1 cellular context compared by ENCODE assay signal in the genomic region with DNA sequence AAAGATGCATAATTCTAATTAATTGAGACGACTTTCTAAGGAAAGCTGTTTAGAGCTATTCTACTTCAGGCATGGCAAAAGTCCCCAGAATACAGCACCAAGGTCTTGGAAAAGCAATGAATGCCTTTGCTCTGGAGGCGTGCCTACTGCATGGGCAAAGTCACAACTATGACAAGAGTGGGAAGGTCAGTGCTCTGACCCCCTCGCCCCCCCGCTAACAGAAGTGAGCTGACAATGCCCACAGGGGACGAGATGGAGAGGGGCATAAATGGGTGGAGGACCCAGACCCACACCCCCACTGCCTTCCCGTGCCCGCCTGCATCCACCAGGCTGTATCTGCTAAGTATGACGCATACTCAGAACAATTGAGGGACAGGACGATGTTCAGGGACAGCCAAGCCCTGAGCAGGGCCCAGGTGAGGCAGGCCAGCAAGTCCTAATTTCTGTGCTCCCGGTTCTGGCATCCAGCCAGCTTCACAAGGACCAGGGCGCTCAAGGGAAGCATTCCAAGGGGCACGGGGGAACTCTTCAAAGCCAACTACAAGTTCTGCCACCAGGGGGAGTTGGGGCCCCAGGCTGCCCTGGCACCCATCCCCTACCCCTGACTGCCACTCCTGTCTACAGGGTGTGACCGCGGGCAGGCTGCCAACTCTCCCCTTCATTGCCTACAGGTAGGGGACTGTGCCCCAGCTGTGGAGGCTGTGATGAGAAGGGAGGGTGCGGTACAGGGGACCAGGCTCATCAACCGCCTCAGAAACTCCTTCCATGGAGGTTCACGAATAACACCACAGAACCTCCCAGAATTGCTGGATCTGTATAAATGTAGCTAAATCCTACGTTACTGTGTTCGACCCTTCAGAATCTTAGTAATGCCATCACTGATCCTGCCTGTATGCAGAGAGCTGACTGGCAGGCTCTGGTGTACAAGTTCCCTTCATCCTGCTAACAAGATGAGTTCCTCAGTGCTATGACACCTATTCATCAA.
A peak's percentile ranks its signal among the peaks of the same experiment; 100 is the strongest.
TF ChIP-seq lines count a peak whose summit lies in the region.

No MANE protein-coding gene starts in this region.

TF ChIP-seq in GM12878, 131 proteins besides CTCF, POLR2A, EP300 and RAD21 (continued from another document):
- TF ChIP-seq ZNF687 (IDR thresholded peaks at IDR 0.05), result no peak
- TF ChIP-seq, protein P1, sequence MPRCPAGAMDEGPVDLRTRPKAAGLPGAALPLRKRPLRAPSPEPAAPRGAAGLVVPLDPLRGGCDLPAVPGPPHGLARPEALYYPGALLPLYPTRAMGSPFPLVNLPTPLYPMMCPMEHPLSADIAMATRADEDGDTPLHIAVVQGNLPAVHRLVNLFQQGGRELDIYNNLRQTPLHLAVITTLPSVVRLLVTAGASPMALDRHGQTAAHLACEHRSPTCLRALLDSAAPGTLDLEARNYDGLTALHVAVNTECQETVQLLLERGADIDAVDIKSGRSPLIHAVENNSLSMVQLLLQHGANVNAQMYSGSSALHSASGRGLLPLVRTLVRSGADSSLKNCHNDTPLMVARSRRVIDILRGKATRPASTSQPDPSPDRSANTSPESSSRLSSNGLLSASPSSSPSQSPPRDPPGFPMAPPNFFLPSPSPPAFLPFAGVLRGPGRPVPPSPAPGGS (IDR thresholded peaks at IDR 0.05; ENCODE audit: borderline replicate concordance, insufficient read depth, low read depth, low read length, poor library complexity, severe bottlenecking), result no peak
- TF ChIP-seq CBX3 (IDR thresholded peaks at IDR 0.05; ENCODE audit: borderline replicate concordance, low read depth), result no peak
- TF ChIP-seq HCFC1 (IDR thresholded peaks at IDR 0.05; ENCODE audit: low read length), result no peak
- no peak for TF ChIP-seq ZBTB4 (CRISPR knock-in tag; IDR thresholded peaks at IDR 0.05)
- TF ChIP-seq SMC3 (IDR thresholded peaks at IDR 0.05; ENCODE audit: borderline replicate concordance, low read length), result peak; percentile 75
- TF ChIP-seq, protein P2, sequence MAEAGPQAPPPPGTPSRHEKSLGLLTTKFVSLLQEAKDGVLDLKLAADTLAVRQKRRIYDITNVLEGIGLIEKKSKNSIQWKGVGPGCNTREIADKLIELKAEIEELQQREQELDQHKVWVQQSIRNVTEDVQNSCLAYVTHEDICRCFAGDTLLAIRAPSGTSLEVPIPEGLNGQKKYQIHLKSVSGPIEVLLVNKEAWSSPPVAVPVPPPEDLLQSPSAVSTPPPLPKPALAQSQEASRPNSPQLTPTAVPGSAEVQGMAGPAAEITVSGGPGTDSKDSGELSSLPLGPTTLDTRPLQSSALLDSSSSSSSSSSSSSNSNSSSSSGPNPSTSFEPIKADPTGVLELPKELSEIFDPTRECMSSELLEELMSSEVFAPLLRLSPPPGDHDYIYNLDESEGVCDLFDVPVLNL (IDR thresholded peaks at IDR 0.05; ENCODE audit: low read depth, low read length), result no peak
- no peak for TF ChIP-seq SMARCA5 (IDR thresholded peaks at IDR 0.05)
- no peak for TF ChIP-seq NFYA (IDR thresholded peaks at IDR 0.05; ENCODE audit: borderline replicate concordance, low read depth, low read length)
